In genomic region chr5:91339053-91339710, GRCh38 we compare ENCODE assay signal across 17 cellular contexts. TPM values are rescaled to one million over a fixed set of nuclear protein-coding genes. Genes with fewer than 3 reads are reported as not detected.
A peak's percentile ranks its signal among the peaks of the same experiment; 100 is the strongest.
DNase-seq lines count a peak whose midpoint lies in the region; ATAC-seq, FAIRE-seq and TF ChIP-seq lines count a peak whose summit lies in the region.
"Had no signal": no experiment of that assay in that cellular context is flagged by ENCODE, and none has a peak within 500 bp of the region (broad histone marks: within the 10 kb centered on the region; RNA-seq: fewer than 3 reads in every experiment).

No MANE protein-coding gene starts in this region.

- no peak overlapping the region for H2BK20ac ChIP-seq in IMR-90 (ENCODE audit: low read depth, low read length)

- no peak overlapping the region for H2AFZ ChIP-seq in IMR-90 (replicated peaks; ENCODE audit: low read length, poor library complexity)
- peak overlapping the region; percentile 62 for H2AFZ ChIP-seq in endothelial cell of umbilical vein (ENCODE audit: low read depth, low read length)

- in situ Hi-C loops in IMR-90 (cut with MboI; ENCODE audit: low sequenced_read_pairs), result no loop called here

- H3K4ac ChIP-seq in IMR-90 (ENCODE audit: low read depth, low read length), result no peak overlapping the region

- H3K4me2 ChIP-seq in IMR-90 (ENCODE audit: low read depth, low read length) (no peak overlapping the region), endothelial cell of umbilical vein (ENCODE audit: insufficient read depth, low read length) (no peak overlapping the region)

- H3K79me2 ChIP-seq in endothelial cell of umbilical vein (ENCODE audit: control insufficient read depth, insufficient read depth, low read length), result no peaks in the 10 kb centered on the region

- no CpG with 5 or more reads among the region's 3 CpGs for WGBS in IMR-90 (ENCODE audit: extremely low coverage in 2 of 2, insufficient read length in 1 of 2), 2 experiments

- no peak overlapping the region for H3K9ac ChIP-seq in IMR-90 (ENCODE audit: low read depth, low read length)
- H3K9ac ChIP-seq in endothelial cell of umbilical vein (replicated peaks; ENCODE audit: extremely low read depth, insufficient read depth, low read length), result no peak overlapping the region
- H3K9ac ChIP-seq in colonic mucosa (ENCODE audit: low read depth in 2 of 2, low read length in 2 of 2), result no peak overlapping the region

- no peak overlapping the region for H3K56ac ChIP-seq in IMR-90 (ENCODE audit: extremely low read depth, insufficient read depth, low read length)

- no peaks in the 10 kb centered on the region for H3K4me1 ChIP-seq in IMR-90 (ENCODE audit: control insufficient read depth, insufficient read depth, low read length)
- H3K4me1 ChIP-seq in endothelial cell of umbilical vein (ENCODE audit: control insufficient read depth, extremely low read depth, insufficient read depth, low read length), result peaks cover 2% of the 10 kb centered on the region
- H3K4me1 ChIP-seq in colonic mucosa, result no peaks in the 10 kb centered on the region

- peak; percentile 28 for FAIRE-seq in endothelial cell of umbilical vein (lab: Jason Lieb, UNC)
- FAIRE-seq: colon had no signal

- H3K79me1 ChIP-seq in IMR-90 (ENCODE audit: low read depth in 1 of 2, low read length in 2 of 2), result no peaks in the 10 kb centered on the region

- H4K5ac ChIP-seq in IMR-90 (ENCODE audit: low read depth, low read length), result no peak overlapping the region

- H2AK5ac ChIP-seq in IMR-90 (ENCODE audit: low read depth, low read length), result no peak overlapping the region

- no peak for TF ChIP-seq POLR2A in IMR-90 (IDR thresholded peaks at IDR 0.05; ENCODE audit: low read depth, low read length)
- no peak for TF ChIP-seq POLR2A in endothelial cell of umbilical vein (IDR thresholded peaks at IDR 0.05; ENCODE audit: low read depth, low read length)

- intact Hi-C loops in IMR-90 (cut with micrococcal nuclease) (no loop called here), endothelial cell of umbilical vein (cut with micrococcal nuclease) (no loop called here), colonic mucosa (cut with DNase I) (no loop called here)

- H3K27me3 ChIP-seq in IMR-90 (ENCODE audit: control insufficient read depth, insufficient read depth, low read length) (no peaks in the 10 kb centered on the region), endothelial cell of umbilical vein (ENCODE audit: control insufficient read depth in 2 of 2, insufficient read depth in 2 of 2, low read length in 2 of 2) (no peaks in the 10 kb centered on the region), colonic mucosa (no peaks in the 10 kb centered on the region)
- H3K27me3 ChIP-seq: esophagus muscularis mucosa had no signal

- H3K27ac ChIP-seq in IMR-90 (ENCODE audit: insufficient read depth, low read length), result no peak overlapping the region
- H3K27ac ChIP-seq in endothelial cell of umbilical vein (ENCODE audit: insufficient read depth, low read depth, low read length), result no peak overlapping the region
- no peak overlapping the region for H3K27ac ChIP-seq in colonic mucosa
- H3K27ac ChIP-seq: esophagus muscularis mucosa, WERI-Rb-1 had no signal

- CTCF ChIA-PET in IMR-90 (lab: Yijun Ruan, JAX) (no interaction called here), endothelial cell of umbilical vein (lab: Charles Lee) (no interaction called here)

- no peak; the same call in 1 of the 2 replicates for ATAC-seq in IMR-90 (ENCODE audit: low read depth)

- POLR2A ChIA-PET in IMR-90 (lab: Charles Lee; ENCODE audit: unreplicated experiment), result interaction anchor here (0.5 kb wide), 1 partner anchor 524 kb away, joined by 4 read pairs; no protein-coding TSS in a partner anchor
- POLR2A ChIA-PET in endothelial cell of umbilical vein (lab: Charles Lee), result no interaction called here

- H2BK120ac ChIP-seq in IMR-90 (ENCODE audit: low read depth, low read length), result no peak overlapping the region

- H4K20me1 ChIP-seq in IMR-90 (ENCODE audit: insufficient read depth, low read length) (no peaks in the 10 kb centered on the region), endothelial cell of umbilical vein (replicated peaks; ENCODE audit: control insufficient read depth, extremely low read depth, insufficient read depth, low read length) (no peaks in the 10 kb centered on the region)

- no peak overlapping the region for H3K4me3 ChIP-seq in IMR-90 (ENCODE audit: insufficient read depth, low read depth, low read length)
- H3K4me3 ChIP-seq in endothelial cell of umbilical vein (replicated peaks in 1 of 3; ENCODE audit: insufficient read depth in 1 of 3, low read depth in 1 of 3, low read length in 3 of 3), result no peak overlapping the region
- H3K4me3 ChIP-seq in colonic mucosa, result no peak overlapping the region
- H3K4me3 ChIP-seq: esophagus muscularis mucosa had no signal

- H3K9me3 ChIP-seq in IMR-90 (ENCODE audit: control insufficient read depth, insufficient read depth, low read length) (no peaks in the 10 kb centered on the region), endothelial cell of umbilical vein (replicated peaks; ENCODE audit: control insufficient read depth, insufficient read depth, low read length) (no peaks in the 10 kb centered on the region), colonic mucosa (no peaks in the 10 kb centered on the region)
- H3K9me3 ChIP-seq: esophagus muscularis mucosa had no signal

- no peak for TF ChIP-seq RAD21 in IMR-90 (IDR thresholded peaks at IDR 0.05; ENCODE audit: low read length)

- no peak overlapping the region for H2AK9ac ChIP-seq in IMR-90 (replicated peaks; ENCODE audit: low read depth, low read length, poor library complexity)

- DNase-seq in Ammon's horn (ENCODE audit: low spot score) (peak; percentile 64), IMR-90 (peak; percentile 22), endothelial cell of umbilical vein (ENCODE audit: low read depth, low spot score) (peak; percentile 54), midbrain (lab: John Stamatoyannopoulos, UW) (peak; percentile 22), hepatic stellate cell (ENCODE audit: low spot score) (no peak), H4 (ENCODE audit: low spot score) (no peak), iPS-NIHi7 (ENCODE audit: extremely low spot score) (no peak), colonic mucosa (no peak)
- DNase-seq: activated naive CD4-positive, alpha-beta T cell treated with anti-CD3 and anti-CD28 coated beads, Interleukin-2, amount 50 U/mL, for 16 hours; CD4-positive, CD25-positive, alpha-beta regulatory T cell; HFFc6; kidney glomerular epithelial cell; NCI-H1092; stimulated activated CD8-positive, alpha-beta memory T cell treated with anti-CD3 and anti-CD28 coated beads, Interleukin-4, amount 100 ng/mL, for 48 hours; WERI-Rb-1 had no signal

- no peak overlapping the region for H2BK5ac ChIP-seq in IMR-90 (ENCODE audit: low read depth, low read length, poor library complexity, severe bottlenecking)

- TF ChIP-seq CTCF in IMR-90 (conservative IDR thresholded peaks at IDR 0.05; ENCODE audit: low read depth, low read length) (no peak), endothelial cell of umbilical vein (IDR thresholded peaks at IDR 0.05; ENCODE audit: extremely low read depth in 1 of 2, insufficient read depth in 1 of 2, low read depth in 1 of 2, low read length in 2 of 2) (no peak), colonic mucosa (IDR thresholded peaks at IDR 0.05) (no peak)

- H3K14ac ChIP-seq in IMR-90 (replicated peaks; ENCODE audit: low read depth, low read length), result no peak overlapping the region

- BruUV-seq in IMR-90 (replicated peaks; lab: Mats Ljungman, UMichigan) (no TSS peak), endothelial cell of umbilical vein (replicated peaks; lab: Mats Ljungman, UMichigan) (no TSS peak)

- no peak overlapping the region for H4K91ac ChIP-seq in IMR-90 (ENCODE audit: insufficient read depth, low read depth, low read length)

- H4K8ac ChIP-seq in IMR-90 (ENCODE audit: low read depth in 2 of 2, low read length in 2 of 2), result no peak overlapping the region

- H3K18ac ChIP-seq in IMR-90 (ENCODE audit: low read depth, low read length), result no peak overlapping the region

- no peaks in the 10 kb centered on the region for H3K9me1 ChIP-seq in IMR-90 (ENCODE audit: insufficient read depth, low read length)
- H3K9me1 ChIP-seq in endothelial cell of umbilical vein (replicated peaks; ENCODE audit: control insufficient read depth, extremely low read depth, insufficient read depth, low read length), result no peaks in the 10 kb centered on the region

- dilution Hi-C loops in IMR-90 (cut with HindIII; ENCODE audit: low sequenced_read_pairs, unreplicated experiment), result no loop called here
- dilution Hi-C loops in endothelial cell of umbilical vein (cut with MboI; ENCODE audit: extremely low pct_ligation_motif_present, low sequenced_read_pairs), result no loop called here

- no peak overlapping the region for H2BK15ac ChIP-seq in IMR-90 (ENCODE audit: low read depth, low read length)

- no peak overlapping the region for H3K23ac ChIP-seq in IMR-90 (ENCODE audit: low read depth, low read length)

- H3K36me3 ChIP-seq in IMR-90 (ENCODE audit: control insufficient read depth, insufficient read depth, low read length) (no peaks in the 10 kb centered on the region), endothelial cell of umbilical vein (ENCODE audit: control insufficient read depth in 2 of 2, extremely low read depth in 1 of 2, insufficient read depth in 2 of 2, low read length in 2 of 2) (no peaks in the 10 kb centered on the region), colonic mucosa (no peaks in the 10 kb centered on the region)
- H3K36me3 ChIP-seq: esophagus muscularis mucosa, WERI-Rb-1 had no signal

TF ChIP-seq in IMR-90, 13 proteins besides CTCF, POLR2A, EP300 and RAD21:
- TF ChIP-seq SMC3 (IDR thresholded peaks at IDR 0.05; ENCODE audit: low read depth, low read length), result no peak
- TF ChIP-seq RFX5 (IDR thresholded peaks at IDR 0.05; ENCODE audit: low read depth, low read length), result no peak

TF ChIP-seq in endothelial cell of umbilical vein, 7 proteins besides CTCF, POLR2A, EP300 and RAD21 (continues in another document):
- TF ChIP-seq POLR2AphosphoS5 (IDR thresholded peaks at IDR 0.05; ENCODE audit: insufficient read depth, low read depth, low read length), result no peak
- TF ChIP-seq FOS (IDR thresholded peaks at IDR 0.05; ENCODE audit: borderline replicate concordance, insufficient read depth, low read length), result no peak

RNA-seq across cellular contexts. Expression of gene ARRDC3, which starts 43.9 kb away (rescaled TPM):
- total RNA-seq in IMR-90 (2012; rRNA removed) (82.2 and 86.7 TPM in 2 replicates), endothelial cell of umbilical vein (35.3 and 43.1 TPM in 2 replicates), colonic mucosa (10 to 100 TPM; 28.0 to 37.6 TPM)
- polyA plus RNA-seq in IMR-90 (2012; rRNA removed) (4.8 and 19.3 TPM in 2 replicates), endothelial cell of umbilical vein (7.0 and 12.4 TPM in 2 replicates)
- 1.5 and 2.1 TPM in 2 replicates for polyA plus RNA-seq in IMR-90 (2012; cell fraction: cytosol; rRNA removed)
- polyA plus RNA-seq in IMR-90 (2012; cell fraction: nucleus; rRNA removed; ENCODE audit: low replicate concordance), result 2.7 and 46.8 TPM in 2 replicates
- 9.9 and 13.8 TPM in 2 replicates for polyA plus RNA-seq in endothelial cell of umbilical vein (2011; cell fraction: cytosol; rRNA removed)
- polyA plus RNA-seq in endothelial cell of umbilical vein (2011; cell fraction: nucleus; rRNA removed), result 83.7 and 114 TPM in 2 replicates
- polyA plus RNA-seq in endothelial cell of umbilical vein (2012), result 19.9 and 27.9 TPM in 2 replicates
- 53.8 and 85.6 TPM in 2 replicates for polyA minus RNA-seq in endothelial cell of umbilical vein
- 45.5 TPM for polyA minus RNA-seq in endothelial cell of umbilical vein (2011; cell fraction: cytosol; rRNA and poly(A)+ RNA removed)
- polyA minus RNA-seq in endothelial cell of umbilical vein (2011; cell fraction: nucleus; rRNA and poly(A)+ RNA removed), result 243 and 350 TPM in 2 replicates
- 50.6 and 53.5 TPM in 2 replicates for total RNA-seq in H4 (2014; rRNA removed; shearing (Covaris generic))

Comparison
In these comparisons a context has a peak if more than half of its experiments do, and no peak if none do; other contexts are left out.
1. DNase-seq: peak in Ammon's horn (single experiment), IMR-90 (single experiment), endothelial cell of umbilical vein (single experiment) and midbrain (single experiment); none in hepatic stellate cell (single experiment), H4 (single experiment), iPS-NIHi7 (single experiment) and colonic mucosa (single experiment).